Comparison of ENCODE assay signal across 8 cellular contexts in the genomic region with DNA sequence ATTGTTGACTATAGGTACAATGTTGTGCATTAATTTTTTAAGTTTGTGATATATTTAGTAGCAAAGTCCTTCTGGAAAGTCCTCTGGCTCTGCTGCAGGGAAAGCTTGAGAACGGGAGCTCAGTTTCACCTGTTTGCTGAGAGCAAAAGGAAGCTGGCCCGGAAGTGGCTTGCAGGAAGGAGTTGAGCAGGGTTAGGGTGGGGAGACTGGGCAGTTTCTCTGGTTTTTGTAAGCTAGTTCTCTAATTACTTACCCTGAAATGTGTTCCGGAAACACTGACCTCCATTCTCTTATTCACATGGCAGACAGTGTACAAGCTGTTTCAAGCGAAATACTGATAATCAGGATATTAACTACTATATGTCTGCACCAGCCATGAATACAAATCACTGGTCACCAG. TPM values are rescaled to one million over a fixed set of nuclear protein-coding genes. Genes with fewer than 3 reads are reported as not detected.
DNase-seq lines count a peak whose midpoint lies in the region; ATAC-seq lines count a peak whose summit lies in the region.

No MANE protein-coding gene starts in this region.

- no peaks in the 10 kb centered on the region for H3K9me3 Mint-ChIP-seq in activated T-cell treated with anti-CD3 and anti-CD28 coated beads, Interleukin-2, amount 50 U/mL, for 72 hours
- H3K9me3 Mint-ChIP-seq in naive thymus-derived CD8-positive, alpha-beta T cell: no peaks in the 10 kb centered on the region

- no peaks in the 10 kb centered on the region for H3K27me3 Mint-ChIP-seq in activated T-cell treated with anti-CD3 and anti-CD28 coated beads, Interleukin-2, amount 50 U/mL, for 72 hours (ENCODE audit: low read depth)
- no peaks in the 10 kb centered on the region for H3K27me3 Mint-ChIP-seq in naive thymus-derived CD8-positive, alpha-beta T cell

- H3K4me1 Mint-ChIP-seq in activated T-cell treated with anti-CD3 and anti-CD28 coated beads, Interleukin-2, amount 50 U/mL, for 72 hours (ENCODE audit: low read depth): peaks cover 18% of the 10 kb centered on the region
- H3K4me1 Mint-ChIP-seq in naive thymus-derived CD8-positive, alpha-beta T cell: peaks cover 15 to 50% (median 29%) of the 10 kb centered on the region in 4 donors

- H3K36me3 Mint-ChIP-seq in activated T-cell treated with anti-CD3 and anti-CD28 coated beads, Interleukin-2, amount 50 U/mL, for 72 hours (ENCODE audit: insufficient read depth in 2 of 2): peaks cover 17 to 36% of the 10 kb centered on the region in 2 donors
- H3K36me3 Mint-ChIP-seq in naive thymus-derived CD8-positive, alpha-beta T cell: peaks cover 0 to 6% (median 2%) of the 10 kb centered on the region in 3 donors

- DNase-seq in activated CD8-positive, alpha-beta memory T cell treated with anti-CD3 and anti-CD28 coated beads, Interleukin-2, amount 50 U/mL, for 48 hours: peak; percentile 55
- no peak for DNase-seq in activated CD8-positive, alpha-beta memory T cell treated with anti-CD3 and anti-CD28 coated beads, Interleukin-2, amount 50 U/mL, for 4 hours
- no peak for DNase-seq in activated T-cell treated with anti-CD3 and anti-CD28 coated beads, Interleukin-2, amount 50 U/mL, for 72 hours
- DNase-seq in naive thymus-derived CD8-positive, alpha-beta T cell: peak in 3 of 10 donors; percentile 10 to 24 (median 22)
- DNase-seq in NCI-H2081 treated with DMSO at 0.1 percent for 48 hours (lab: John Stamatoyannopoulos, UW): no peak
- no peak for DNase-seq in central memory CD4-positive, alpha-beta T cell
- no peak for DNase-seq in hepatic stellate cell (ENCODE audit: low spot score)

- ATAC-seq in HG03108 (IDR thresholded peaks at IDR 0.05; ENCODE audit: unreplicated experiment): peak; percentile 72
- peak in 1 of 2 donors; percentile 43 for ATAC-seq in activated T-cell treated with anti-CD3 and anti-CD28 coated beads, Interleukin-2, amount 50 U/mL, for 72 hours (replicated peaks in 1 of 2)
- peak; percentile 82 to 83 for ATAC-seq in naive thymus-derived CD8-positive, alpha-beta T cell

- POLR2A ChIA-PET in naive thymus-derived CD8-positive, alpha-beta T cell (lab: Charles Lee): interaction anchor here (0.7 to 2.4 kb wide), 4 partner anchors 11 to 75 kb away, joined by 3 to 12 read pairs (median 8); no protein-coding TSS in a partner anchor

- H3K27ac Mint-ChIP-seq in activated T-cell treated with anti-CD3 and anti-CD28 coated beads, Interleukin-2, amount 50 U/mL, for 72 hours: no peak overlapping the region
- H3K27ac Mint-ChIP-seq in naive thymus-derived CD8-positive, alpha-beta T cell: peak overlapping the region; percentile 60 to 89 (median 82)

- H3K4me3 Mint-ChIP-seq in activated T-cell treated with anti-CD3 and anti-CD28 coated beads, Interleukin-2, amount 50 U/mL, for 72 hours: peak overlapping the region; percentile 22 to 34
- peak overlapping the region; percentile 63 to 82 (median 77) for H3K4me3 Mint-ChIP-seq in naive thymus-derived CD8-positive, alpha-beta T cell

RNA-seq across cellular contexts. Expression of a gene that starts 22.3 kb away (rescaled TPM):
- 10 to 100 TPM; 27.0 to 41.1 TPM for total RNA-seq in activated T-cell treated with anti-CD3 and anti-CD28 coated beads, Interleukin-2, amount 50 U/mL, for 72 hours
- 1 to 10 TPM; 2.7 TPM for total RNA-seq in naive thymus-derived CD8-positive, alpha-beta T cell
- 10 to 100 TPM in 1 of 3 donors, under 1 TPM in 2; 0.53 to 23.4 (median 0.80) TPM for polyA plus RNA-seq in naive thymus-derived CD8-positive, alpha-beta T cell

Comparison
In these comparisons a context has a peak if more than half of its experiments do, and no peak if none do; other contexts are left out.
1. RNA of a gene that starts 22.3 kb away (total RNA-seq): 27.0 to 41.1 TPM in activated T-cell treated with anti-CD3 and anti-CD28 coated beads, Interleukin-2, amount 50 U/mL, for 72 hours; 2.7 TPM in naive thymus-derived CD8-positive, alpha-beta T cell; every median in the first group is over 4 times any median in the second.